In the genomic region with DNA sequence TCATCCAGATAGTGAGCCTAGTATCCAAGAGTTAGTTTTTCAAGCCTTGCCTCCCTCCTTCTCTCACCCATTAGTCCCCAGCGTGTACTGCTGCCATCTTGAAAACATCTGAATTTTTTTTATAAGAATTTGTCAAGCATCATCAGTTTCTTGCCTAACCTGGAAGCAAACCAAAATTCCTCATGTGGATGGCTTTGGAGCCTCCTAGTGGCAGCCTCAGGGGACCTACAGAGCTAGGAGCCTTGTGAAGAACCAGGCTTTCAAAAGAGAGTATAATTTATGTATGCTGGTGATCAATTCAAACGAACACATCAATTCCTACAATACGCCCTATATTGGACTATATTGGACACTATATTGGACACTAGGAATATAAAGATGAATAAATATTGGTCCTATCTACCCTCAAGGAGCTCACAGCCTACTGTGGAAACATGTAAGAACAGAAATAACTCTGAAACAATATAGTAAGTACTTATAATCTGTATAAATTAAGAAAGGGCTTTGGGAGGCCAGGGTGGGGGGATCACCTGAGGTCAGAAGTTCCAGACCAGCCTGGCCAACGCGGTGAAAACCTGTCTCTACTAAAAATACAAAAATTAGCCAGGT, we compare ENCODE assay signal across 8 cellular contexts.
DNase-seq lines count a peak whose midpoint lies in the region; ATAC-seq and TF ChIP-seq lines count a peak whose summit lies in the region.

No MANE protein-coding gene starts in this region.

- H3K79me1 ChIP-seq in mesendoderm (ENCODE audit: low read length) = no peaks in the 10 kb centered on the region

- H3K4me2 ChIP-seq in mammary epithelial cell (ENCODE audit: insufficient read depth, low read depth, low read length) (no peak overlapping the region), mesendoderm (ENCODE audit: low read length) (no peak overlapping the region)

- H3K36me3 ChIP-seq in mammary epithelial cell (ENCODE audit: insufficient read depth, low read length) = no peaks in the 10 kb centered on the region
- no peaks in the 10 kb centered on the region for H3K36me3 ChIP-seq in mesendoderm (ENCODE audit: control insufficient read depth, insufficient read depth, low read length)

- H3K27ac ChIP-seq in mammary epithelial cell (ENCODE audit: insufficient read depth, low read depth, low read length) (no peak overlapping the region), mesendoderm (ENCODE audit: low read depth, low read length) (no peak overlapping the region)

- no peaks in the 10 kb centered on the region for H4K20me1 ChIP-seq in mammary epithelial cell (ENCODE audit: insufficient read depth, low read length)

- 11% methylated on average over 5 of the region's 5 CpGs for WGBS in mammary epithelial cell (ENCODE audit: low coverage, missing lambda C conversion rate)
- no CpG with 5 or more reads among the region's 5 CpGs for WGBS in mesendoderm (ENCODE audit: extremely low coverage, insufficient coverage, low lambda C conversion rate)

- no peak overlapping the region for H2BK120ac ChIP-seq in mesendoderm (ENCODE audit: low read depth, low read length)

- H3K79me2 ChIP-seq in mammary epithelial cell (ENCODE audit: insufficient read depth, low read length) = no peaks in the 10 kb centered on the region
- H3K79me2 ChIP-seq in mesendoderm (ENCODE audit: control insufficient read depth, insufficient read depth, low read length) = no peaks in the 10 kb centered on the region

- no peak overlapping the region for H3K23ac ChIP-seq in mesendoderm (ENCODE audit: low read length)

- no TSS peak for BruUV-seq in mammary epithelial cell (replicated peaks; lab: Mats Ljungman, UMichigan)

- H4K8ac ChIP-seq in mesendoderm (ENCODE audit: low read depth, low read length) = no peak overlapping the region

- H3K9ac ChIP-seq in mammary epithelial cell (ENCODE audit: insufficient read depth, low read length) (no peak overlapping the region), mesendoderm (ENCODE audit: low read length) (no peak overlapping the region)

- H2AFZ ChIP-seq in mammary epithelial cell (ENCODE audit: low read depth, low read length) = no peak overlapping the region

- CTCF ChIA-PET in mammary epithelial cell (lab: Charles Lee; ENCODE audit: low non-redundant PET) = interaction anchor here (0.5 kb wide), 1 partner anchor 104 kb away, joined by 5 read pairs; no protein-coding TSS in a partner anchor

- ATAC-seq in HG03045 (IDR thresholded peaks at IDR 0.05; ENCODE audit: unreplicated experiment) = no peak
- ATAC-seq in GM18511 (IDR thresholded peaks at IDR 0.05; ENCODE audit: unreplicated experiment) = no peak
- no peak for ATAC-seq in GM19324 (IDR thresholded peaks at IDR 0.05; ENCODE audit: low FRiP score, unreplicated experiment)

- peak; percentile 69 to 91 for TF ChIP-seq CTCF in mammary epithelial cell (conservative IDR thresholded peaks at IDR 0.05 in 1 of 2, IDR thresholded peaks at IDR 0.05 in 1 of 2; ENCODE audit: extremely low read depth in 1 of 2, insufficient read depth in 1 of 2, low read depth in 1 of 2, low read length in 2 of 2)

- H3K27me3 ChIP-seq in mammary epithelial cell (ENCODE audit: insufficient read depth, low read length) (no peaks in the 10 kb centered on the region), mesendoderm (ENCODE audit: insufficient read depth, low read length, poor library complexity) (no peaks in the 10 kb centered on the region)

- no peak overlapping the region for H3K18ac ChIP-seq in mesendoderm (ENCODE audit: low read length)

- H3K4ac ChIP-seq in mesendoderm (ENCODE audit: low read depth, low read length) = no peak overlapping the region

- H4K5ac ChIP-seq in mesendoderm (ENCODE audit: low read length) = no peak overlapping the region

- dilution Hi-C loops in mammary epithelial cell (cut with HindIII; ENCODE audit: low sequenced_read_pairs) = no loop called here

- DNase-seq in NCI-H524 (lab: John Stamatoyannopoulos, UW) = peak; percentile 1 to 37
- no peak for DNase-seq in NCI-H524 treated with DMSO at 0.1 percent for 48 hours (lab: John Stamatoyannopoulos, UW)
- DNase-seq in M059J (ENCODE audit: low read depth) = peak; percentile 50
- peak; percentile 29 for DNase-seq in mammary epithelial cell
- DNase-seq in mesendoderm = peak; percentile 72

- H3K4me1 ChIP-seq in mammary epithelial cell (ENCODE audit: insufficient read depth, low read length) (no peaks in the 10 kb centered on the region), mesendoderm (ENCODE audit: control insufficient read depth, low read depth, low read length) (no peaks in the 10 kb centered on the region)

- no peak overlapping the region for H3K4me3 ChIP-seq in mammary epithelial cell (replicated peaks in 1 of 3; ENCODE audit: insufficient read depth in 1 of 3, low read depth in 2 of 3, low read length in 3 of 3)
- no peak overlapping the region for H3K4me3 ChIP-seq in mesendoderm (ENCODE audit: low read length)

- in situ Hi-C loops in mammary epithelial cell (cut with MboI; ENCODE audit: low sequenced_read_pairs in 2 of 2) = no loop called here

- H3K56ac ChIP-seq in mesendoderm (ENCODE audit: low read length) = no peak overlapping the region

- no peak overlapping the region for H2BK15ac ChIP-seq in mesendoderm (replicated peaks; ENCODE audit: low read depth)

- no peak overlapping the region for H2BK5ac ChIP-seq in mesendoderm (ENCODE audit: low read length)

- H3K9me3 ChIP-seq in mammary epithelial cell (replicated peaks; ENCODE audit: insufficient read depth, low read length) = no peaks in the 10 kb centered on the region

- intact Hi-C loops in mammary epithelial cell (cut with micrococcal nuclease) = loop anchor here (1.0 to 10.0 kb wide), 4 partner anchors 203 to 705 kb away; no protein-coding TSS in a partner anchor

- no peak overlapping the region for H2AK5ac ChIP-seq in mesendoderm (ENCODE audit: low read length)
